ENCODE assay signal across 8 cellular contexts in the genomic region with DNA sequence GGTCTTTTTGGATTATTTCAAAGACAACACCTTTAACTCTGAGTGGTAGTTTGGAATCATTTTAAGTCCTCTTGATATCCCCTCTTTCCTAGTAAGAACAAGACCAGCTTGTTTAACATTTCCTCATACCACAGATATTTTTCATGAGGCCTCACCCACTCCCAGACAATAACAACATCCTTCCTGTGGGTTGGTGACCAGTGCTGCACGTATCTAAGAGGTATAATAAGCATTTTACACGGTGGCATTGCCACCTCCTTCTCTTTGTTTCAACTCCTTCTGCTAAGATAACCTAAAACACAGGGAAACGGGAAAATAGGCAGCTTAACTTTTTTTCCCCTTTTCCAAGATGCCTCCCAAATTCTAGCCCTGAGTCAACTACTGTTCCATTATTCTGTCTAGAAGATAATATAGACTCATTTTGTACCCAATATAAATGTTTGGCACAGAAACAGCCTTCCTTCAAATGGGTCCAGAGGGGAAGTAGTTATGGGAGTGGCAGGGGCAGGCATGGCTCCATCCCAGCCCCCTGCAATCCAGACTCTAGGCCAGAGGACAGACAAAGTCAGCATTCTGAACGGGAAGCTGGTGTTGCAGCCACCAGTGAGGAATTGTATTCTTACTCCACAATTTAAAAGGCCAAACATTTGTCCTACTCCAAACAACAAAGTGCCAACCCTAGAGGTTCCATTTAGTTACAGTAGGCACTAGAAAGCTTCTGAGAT. TPM values are rescaled to one million over a fixed set of nuclear protein-coding genes. Genes with fewer than 3 reads are reported as not detected.
DNase-seq lines count a peak whose midpoint lies in the region; ATAC-seq and TF ChIP-seq lines count a peak whose summit lies in the region.

No MANE protein-coding gene starts in this region.

- no peak for TF ChIP-seq CTCF in brain (conservative IDR thresholded peaks at IDR 0.05)
- TF ChIP-seq CTCF in lung (IDR thresholded peaks at IDR 0.05; ENCODE audit: control extremely low read depth, extremely low read depth), result no peak
- TF ChIP-seq CTCF in upper lobe of left lung (IDR thresholded peaks at IDR 0.05), result no peak

- H3K27me3 ChIP-seq in lung (ENCODE audit: control insufficient read depth, insufficient read depth), result no peaks in the 10 kb centered on the region
- H3K27me3 ChIP-seq in upper lobe of left lung, result no peaks in the 10 kb centered on the region

- peak overlapping the region; percentile 77 for H3K27ac Mint-ChIP-seq in activated CD4-positive, alpha-beta T cell treated with anti-CD3 and anti-CD28 coated beads, Interleukin-2, amount 10 ng/mL, durations not matched to agents 7 days and 5 days
- peak overlapping the region in 4 of 5 experiments; percentile 32 to 92 (median 46) for H3K27ac Mint-ChIP-seq in brain

- H3K9me3 ChIP-seq in lung (ENCODE audit: control insufficient read depth in 2 of 2, insufficient read depth in 1 of 2, low read length in 1 of 2) (no peaks in the 10 kb centered on the region), upper lobe of left lung (no peaks in the 10 kb centered on the region)

- peak overlapping the region; percentile 66 to 87 for H3K27ac ChIP-seq in lung (ENCODE audit: low read depth in 1 of 2, low read length in 1 of 2)
- H3K27ac ChIP-seq in upper lobe of left lung, result peak overlapping the region; percentile 66 to 82 (median 76)

- H3K36me3 Mint-ChIP-seq in activated CD4-positive, alpha-beta T cell treated with anti-CD3 and anti-CD28 coated beads, Interleukin-2, amount 10 ng/mL, durations not matched to agents 7 days and 5 days (ENCODE audit: low read depth), result peaks cover 55% of the 10 kb centered on the region
- no peaks in the 10 kb centered on the region for H3K36me3 Mint-ChIP-seq in brain

- peak; percentile 17 for DNase-seq in activated CD4-positive, alpha-beta T cell treated with anti-CD3 and anti-CD28 coated beads, Interleukin-2, amount 10 ng/mL, durations not matched to agents 7 days and 5 days
- DNase-seq in activated CD4-positive, alpha-beta T cell treated with anti-CD3 and anti-CD28 coated beads for 48 hours, result no peak
- DNase-seq in lung (ENCODE audit: low spot score) (no peak), upper lobe of left lung (no peak), erythroblast (lab: John Stamatoyannopoulos, UW) (no peak), RPMI8226 (no peak)

- ATAC-seq in lung (ENCODE audit: insufficient read depth, low FRiP score) (peak; percentile 44), upper lobe of left lung (ENCODE audit: low FRiP score in 2 of 2) (peak; percentile 68 to 77), GM21529 (IDR thresholded peaks at IDR 0.05; ENCODE audit: unreplicated experiment) (no peak)

- H3K4me3 Mint-ChIP-seq in activated CD4-positive, alpha-beta T cell treated with anti-CD3 and anti-CD28 coated beads, Interleukin-2, amount 10 ng/mL, durations not matched to agents 7 days and 5 days, result peak overlapping the region; percentile 35
- peak overlapping the region in 1 of 5 experiments; percentile 16 for H3K4me3 Mint-ChIP-seq in brain

- no peak overlapping the region for H3K4me3 ChIP-seq in lung
- H3K4me3 ChIP-seq in upper lobe of left lung, result no peak overlapping the region

- POLR2A ChIA-PET in activated CD4-positive, alpha-beta T cell treated with anti-CD3 and anti-CD28 coated beads, Interleukin-2, amount 10 ng/mL, durations not matched to agents 7 days and 5 days (lab: Charles Lee), result no interaction called here

- peaks cover 6% of the 10 kb centered on the region for H3K9me3 Mint-ChIP-seq in activated CD4-positive, alpha-beta T cell treated with anti-CD3 and anti-CD28 coated beads, Interleukin-2, amount 10 ng/mL, durations not matched to agents 7 days and 5 days
- no peaks in the 10 kb centered on the region for H3K9me3 Mint-ChIP-seq in brain

- peaks cover 15 to 48% of the 10 kb centered on the region in 2 donors for H3K4me1 ChIP-seq in lung (ENCODE audit: control insufficient read depth in 2 of 2, insufficient read depth in 2 of 2, low read length in 2 of 2)
- peaks cover 67 to 76% (median 74%) of the 10 kb centered on the region in 4 donors for H3K4me1 ChIP-seq in upper lobe of left lung

- no peaks in the 10 kb centered on the region for H3K27me3 Mint-ChIP-seq in activated CD4-positive, alpha-beta T cell treated with anti-CD3 and anti-CD28 coated beads, Interleukin-2, amount 10 ng/mL, durations not matched to agents 7 days and 5 days
- H3K27me3 Mint-ChIP-seq in brain, result no peaks in the 10 kb centered on the region

- peaks cover 67% of the 10 kb centered on the region for H3K4me1 Mint-ChIP-seq in activated CD4-positive, alpha-beta T cell treated with anti-CD3 and anti-CD28 coated beads, Interleukin-2, amount 10 ng/mL, durations not matched to agents 7 days and 5 days
- peaks cover 75% of the 10 kb centered on the region for H3K4me1 Mint-ChIP-seq in brain

- CTCF ChIA-PET in activated CD4-positive, alpha-beta T cell treated with anti-CD3 and anti-CD28 coated beads, Interleukin-2, amount 10 ng/mL, durations not matched to agents 7 days and 5 days (lab: Charles Lee), result interaction anchor here (1.0 to 1.7 kb wide), 5 partner anchors 10 to 260 kb away, joined by 3 to 4 read pairs (median 3); partner anchors contain the start of gene MAML2

- no peaks in the 10 kb centered on the region for H3K36me3 ChIP-seq in lung (ENCODE audit: control insufficient read depth in 2 of 2, insufficient read depth in 2 of 2, low read length in 2 of 2)
- no peaks in the 10 kb centered on the region for H3K36me3 ChIP-seq in upper lobe of left lung

- TF ChIP-seq EP300 in upper lobe of left lung (IDR thresholded peaks at IDR 0.05), result no peak

- TF ChIP-seq POLR2A in upper lobe of left lung (IDR thresholded peaks at IDR 0.05), result no peak
- TF ChIP-seq POLR2A in erythroblast (IDR thresholded peaks at IDR 0.05; ENCODE audit: low read length), result no peak

- 13 to 16% methylated on average over 4 of the region's 4 CpGs for WGBS in lung, 2 donors
- WGBS in upper lobe of left lung, 2 donors, result 15 to 23% methylated on average over 4 of the region's 4 CpGs

RNA-seq across cellular contexts. Expression of gene MAML2, which starts 28.5 kb away (rescaled TPM):
- total RNA-seq in activated CD4-positive, alpha-beta T cell treated with anti-CD3 and anti-CD28 coated beads, Interleukin-2, amount 10 ng/mL, durations not matched to agents 7 days and 5 days, result 10 to 100 TPM; 23.4 to 27.2 TPM
- 4.5 TPM for polyA plus RNA-seq in brain (ENCODE audit: insufficient read depth, low read depth, low replicate concordance)
- total RNA-seq in lung, result 10 to 100 TPM; 20.5 to 41.8 TPM
- polyA plus RNA-seq in lung, result 1 to 10 TPM; 3.8 to 6.9 TPM
- total RNA-seq in upper lobe of left lung, result 10 to 100 TPM; 19.5 to 36.6 (median 26.3) TPM
